In genomic region chr12:121996050-121996944, GRCh38 we compare ENCODE assay signal across 24 cellular contexts. TPM values are rescaled to one million over a fixed set of nuclear protein-coding genes. Genes with fewer than 3 reads are reported as not detected.
DNase-seq lines count a peak whose midpoint lies in the region; ATAC-seq, FAIRE-seq and TF ChIP-seq lines count a peak whose summit lies in the region.
"Had no signal": no experiment of that assay in that cellular context is flagged by ENCODE, and none has a peak within 500 bp of the region (broad histone marks: within the 10 kb centered on the region; RNA-seq: fewer than 3 reads in every experiment).

No MANE protein-coding gene starts in this region.

- CTCF ChIA-PET in CD4-positive, alpha-beta T cell (lab: Charles Lee): no interaction called here

- H3K4me3 ChIP-seq in DOHH2 (ENCODE audit: low read length) (peak overlapping the region; percentile 51), astrocyte (ENCODE audit: insufficient read depth, low read depth, low read length) (no peak overlapping the region)
- H3K4me3 ChIP-seq: dorsolateral prefrontal cortex, lung had no signal

- no peaks in the 10 kb centered on the region for H3K9me2 ChIP-seq in DOHH2 (replicated peaks; ENCODE audit: control insufficient read depth, low read length)

- no peaks in the 10 kb centered on the region for H3K27me3 Mint-ChIP-seq in astrocyte (ENCODE audit: low read depth, unreplicated experiment)
- H3K27me3 Mint-ChIP-seq in endothelial cell (ENCODE audit: unreplicated experiment): peaks cover 5% of the 10 kb centered on the region
- H3K27me3 Mint-ChIP-seq in CD4-positive, alpha-beta T cell: no peaks in the 10 kb centered on the region

- POLR2A ChIA-PET in CD4-positive, alpha-beta T cell (lab: Charles Lee): no interaction called here

- ATAC-seq in left ventricle myocardium superior (peak; percentile 85), HG02885 (IDR thresholded peaks at IDR 0.05; ENCODE audit: poor library complexity, unreplicated experiment) (no peak)
- ATAC-seq in CD4-positive, alpha-beta T cell (ENCODE audit: poor library complexity): no peak
- ATAC-seq: activated CD8-positive, alpha-beta T cell treated with anti-CD3 and anti-CD28 coated beads, Interleukin-2, amount 10 ng/mL, durations not matched to agents 7 days and 5 days; activated naive CD4-positive, alpha-beta T cell treated with anti-CD3 and anti-CD28 coated beads, Interleukin-2, amount 50 U/mL, for 72 hours; naive thymus-derived CD4-positive, alpha-beta T cell; T-helper 17 cell; WTC11 had no signal

- peak overlapping the region; percentile 50 for H3K4me3 Mint-ChIP-seq in astrocyte (ENCODE audit: unreplicated experiment)
- no peak overlapping the region for H3K4me3 Mint-ChIP-seq in endothelial cell (ENCODE audit: unreplicated experiment)
- no peak overlapping the region for H3K4me3 Mint-ChIP-seq in CD4-positive, alpha-beta T cell
- H3K4me3 Mint-ChIP-seq: activated CD8-positive, alpha-beta T cell treated with anti-CD3 and anti-CD28 coated beads, Interleukin-2, amount 10 ng/mL, durations not matched to agents 7 days and 5 days; brain; HFFc6; naive thymus-derived CD4-positive, alpha-beta T cell; T-helper 17 cell; WTC11 had no signal

- H3K79me2 ChIP-seq in DOHH2 (ENCODE audit: control insufficient read depth, low read length) (peaks cover 62% of the 10 kb centered on the region), astrocyte (ENCODE audit: insufficient read depth, low read length) (no peaks in the 10 kb centered on the region)

- H3K36me3 ChIP-seq in DOHH2 (ENCODE audit: control insufficient read depth, low read length) (peaks cover 49% of the 10 kb centered on the region), astrocyte (ENCODE audit: insufficient read depth, low read length) (no peaks in the 10 kb centered on the region)

- FAIRE-seq in astrocyte (lab: Jason Lieb, UNC): no peak
- FAIRE-seq: small intestine had no signal

- H3K4me2 ChIP-seq in DOHH2 (ENCODE audit: low read length) (peak overlapping the region; percentile 77), astrocyte (ENCODE audit: low read length) (no peak overlapping the region)

- no peak overlapping the region for H2AFZ ChIP-seq in astrocyte (ENCODE audit: low read depth, low read length)

- H3K27ac ChIP-seq in DOHH2 (ENCODE audit: low read depth, low read length) (peak overlapping the region; percentile 98), astrocyte (ENCODE audit: low read depth, low read length) (no peak overlapping the region)
- H3K27ac ChIP-seq in CD4-positive, alpha-beta T cell (ENCODE audit: low read depth, low read length): no peak overlapping the region
- H3K27ac ChIP-seq: C4-2B, RWPE1 had no signal

- H3K4me1 ChIP-seq in DOHH2 (ENCODE audit: control insufficient read depth, low read length): peaks cover 77% of the 10 kb centered on the region
- H3K4me1 ChIP-seq in astrocyte (ENCODE audit: insufficient read depth, low read length): peaks cover 13% of the 10 kb centered on the region

- DNase-seq in astrocyte (ENCODE audit: low read depth): no peak
- DNase-seq in left ventricle myocardium superior: no peak
- peak; percentile 74 for DNase-seq in renal cortical epithelial cell (ENCODE audit: low read depth)
- no peak for DNase-seq in endothelial cell (ENCODE audit: low spot score)
- no peak for DNase-seq in CD4-positive, alpha-beta T cell
- DNase-seq in GF-D8 (lab: John Stamatoyannopoulos, UW): no peak
- DNase-seq: activated CD8-positive, alpha-beta T cell treated with anti-CD3 and anti-CD28 coated beads, Interleukin-2, amount 10 ng/mL, durations not matched to agents 7 days and 5 days; activated T-cell treated with anti-CD3 and anti-CD28 coated beads, Interleukin-2, amount 50 U/mL, for 48 hours; DMS53; dorsolateral prefrontal cortex; HFFc6; naive thymus-derived CD4-positive, alpha-beta T cell; NCI-H146; small intestine; stimulated activated CD4-positive, alpha-beta T cell treated with anti-CD3 and anti-CD28 coated beads, Interleukin-4, amount 100 ng/mL, for 1 hour; T-helper 17 cell had no signal

- intact Hi-C loops in left ventricle myocardium superior (cut with micrococcal nuclease): no loop called here
- intact Hi-C loops in CD4-positive, alpha-beta T cell (cut with DNase I, micrococcal nuclease): no loop called here

- H3K27me3 ChIP-seq in DOHH2 (ENCODE audit: control insufficient read depth, low read length) (no peaks in the 10 kb centered on the region), astrocyte (ENCODE audit: insufficient read depth, low read length) (no peaks in the 10 kb centered on the region)
- no peaks in the 10 kb centered on the region for H3K27me3 ChIP-seq in CD4-positive, alpha-beta T cell (ENCODE audit: control insufficient read depth, insufficient read depth, low read length)
- H3K27me3 ChIP-seq: dorsolateral prefrontal cortex had no signal

- H3F3A ChIP-seq in DOHH2 (ENCODE audit: control insufficient read depth, insufficient read depth): peaks cover 61% of the 10 kb centered on the region

- H3K27ac Mint-ChIP-seq in astrocyte (ENCODE audit: unreplicated experiment): no peak overlapping the region
- H3K27ac Mint-ChIP-seq in endothelial cell (ENCODE audit: unreplicated experiment): no peak overlapping the region
- H3K27ac Mint-ChIP-seq in CD4-positive, alpha-beta T cell: no peak overlapping the region
- H3K27ac Mint-ChIP-seq: activated CD8-positive, alpha-beta T cell treated with anti-CD3 and anti-CD28 coated beads, Interleukin-2, amount 10 ng/mL, durations not matched to agents 7 days and 5 days; activated naive CD4-positive, alpha-beta T cell treated with anti-CD3 and anti-CD28 coated beads, Interleukin-2, amount 50 U/mL, for 72 hours; brain; HFFc6; naive thymus-derived CD4-positive, alpha-beta T cell; T-helper 17 cell; WTC11 had no signal

- H3K9me3 ChIP-seq in DOHH2 (ENCODE audit: control insufficient read depth, insufficient read depth, low read length) (peaks cover 12% of the 10 kb centered on the region), astrocyte (ENCODE audit: insufficient read depth, low read depth, low read length) (no peaks in the 10 kb centered on the region)
- H3K9me3 ChIP-seq in CD4-positive, alpha-beta T cell (ENCODE audit: control insufficient read depth, low read length): peaks cover 5% of the 10 kb centered on the region

- H4K20me1 ChIP-seq in DOHH2 (ENCODE audit: control insufficient read depth, insufficient read depth, low read depth, low read length) (no peaks in the 10 kb centered on the region), astrocyte (ENCODE audit: insufficient read depth, low read length) (no peaks in the 10 kb centered on the region)

- H3K4me1 Mint-ChIP-seq in astrocyte (ENCODE audit: low read depth, unreplicated experiment) (peaks cover 3% of the 10 kb centered on the region), endothelial cell (ENCODE audit: unreplicated experiment) (no peaks in the 10 kb centered on the region)
- H3K4me1 Mint-ChIP-seq in CD4-positive, alpha-beta T cell (ENCODE audit: low read depth): peaks cover 5% of the 10 kb centered on the region

- H3K36me3 Mint-ChIP-seq in astrocyte (ENCODE audit: low read depth, unreplicated experiment): no peaks in the 10 kb centered on the region
- H3K36me3 Mint-ChIP-seq in endothelial cell (ENCODE audit: low read depth, unreplicated experiment): no peaks in the 10 kb centered on the region
- no peaks in the 10 kb centered on the region for H3K36me3 Mint-ChIP-seq in CD4-positive, alpha-beta T cell (ENCODE audit: low read depth)
- H3K36me3 Mint-ChIP-seq: WTC11 had no signal

- H3K9me3 Mint-ChIP-seq in astrocyte (ENCODE audit: unreplicated experiment) (peaks cover 5% of the 10 kb centered on the region), endothelial cell (ENCODE audit: unreplicated experiment) (no peaks in the 10 kb centered on the region)
- peaks cover 1% of the 10 kb centered on the region for H3K9me3 Mint-ChIP-seq in CD4-positive, alpha-beta T cell

- H3K9ac ChIP-seq in astrocyte (ENCODE audit: low read length): no peak overlapping the region

- no peak for TF ChIP-seq CTCF in DOHH2 (IDR thresholded peaks at IDR 0.05; ENCODE audit: low read depth, low read length, poor library complexity, severe bottlenecking)
- TF ChIP-seq CTCF in astrocyte (IDR thresholded peaks at IDR 0.05; ENCODE audit: insufficient read depth, low read depth, low read length): no peak
- no peak for TF ChIP-seq CTCF in endothelial cell (IDR thresholded peaks at IDR 0.05; ENCODE audit: unreplicated experiment)
- TF ChIP-seq CTCF in CD4-positive, alpha-beta T cell (IDR thresholded peaks at IDR 0.05): no peak

RNA-seq across cellular contexts. Expression of gene BCL7A, which starts 25.4 kb away (rescaled TPM):
- 8.5 and 9.6 TPM in 2 replicates for total RNA-seq in astrocyte
- total RNA-seq in left ventricle myocardium superior: 17.5 TPM
- total RNA-seq in renal cortical epithelial cell: 9.7 and 24.8 TPM in 2 replicates
- total RNA-seq in endothelial cell (ENCODE audit: unreplicated experiment): 6.2 TPM
- 1 to 10 TPM; 3.5 to 4.4 TPM for total RNA-seq in CD4-positive, alpha-beta T cell
